In the genomic region with DNA sequence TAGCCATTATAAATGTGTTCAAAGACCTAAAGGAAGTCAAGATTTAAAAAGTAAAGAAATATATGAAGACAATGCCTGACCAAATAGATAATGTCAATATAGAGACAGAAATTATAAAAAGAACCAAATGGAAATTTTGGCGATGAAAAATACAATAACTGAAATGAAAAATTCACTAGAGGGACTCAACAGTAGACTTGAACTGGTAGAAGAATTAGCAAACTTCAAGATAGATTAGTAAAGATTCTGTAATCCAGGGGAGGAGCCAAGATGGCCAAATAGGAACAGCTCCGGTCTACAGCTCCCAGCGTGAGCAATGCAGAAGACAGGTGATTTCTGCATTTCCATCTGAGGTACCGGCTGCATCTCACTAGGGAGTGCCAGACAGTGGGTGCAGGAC, we compare ENCODE assay signal across 36 cellular contexts.
"Had no signal": no experiment of that assay in that cellular context is flagged by ENCODE, and none has a peak within 500 bp of the region (broad histone marks: within the 10 kb centered on the region; RNA-seq: fewer than 3 reads in every experiment).

No MANE protein-coding gene starts in this region.

- H3K4me1 ChIP-seq: Peyer's patch, SJSA1 had no signal

- H3K36me3 Mint-ChIP-seq: activated CD8-positive, alpha-beta memory T cell treated with anti-CD3 and anti-CD28 coated beads, Interleukin-2, amount 10 ng/mL, durations not matched to agents 7 days and 5 days; activated naive CD8-positive, alpha-beta T cell treated with anti-CD3 and anti-CD28 coated beads for 36 hours; T-cell had no signal

- ATAC-seq: activated CD8-positive, alpha-beta memory T cell treated with anti-CD3 and anti-CD28 coated beads, Interleukin-2, amount 10 ng/mL, durations not matched to agents 7 days and 5 days; activated T-cell treated with anti-CD3 and anti-CD28 coated beads, Interleukin-2, amount 50 U/mL, for 72 hours; activated T-helper 17 cell treated with anti-CD3 and anti-CD28 coated beads, Interleukin-2, amount 50 U/mL, for 72 hours; PC-3; SK-N-SH treated with all-trans-retinoic acid at 6 μM for 48 hours; T-cell had no signal

- DNase-seq: activated CD4-positive, alpha-beta memory T cell treated with anti-CD3 and anti-CD28 coated beads, Interleukin-2, amount 10 ng/mL, durations not matched to agents 7 days and 5 days; activated CD4-positive, alpha-beta T cell treated with anti-CD3 and anti-CD28 coated beads for 1 hour; activated CD4-positive, alpha-beta T cell treated with anti-CD3 and anti-CD28 coated beads for 48 hours; activated CD4-positive, CD25-positive, alpha-beta regulatory T cell; activated CD8-positive, alpha-beta memory T cell treated with anti-CD3 and anti-CD28 coated beads for 24 hours; activated CD8-positive, alpha-beta memory T cell treated with anti-CD3 and anti-CD28 coated beads, Interleukin-2, amount 10 ng/mL, durations not matched to agents 7 days and 5 days; activated effector memory CD4-positive, alpha-beta T cell treated with anti-CD3 and anti-CD28 coated beads, Interleukin-2, amount 50 U/mL, for 16 hours; activated naive CD4-positive, alpha-beta T cell; activated naive CD4-positive, alpha-beta T cell treated with anti-CD3 and anti-CD28 coated beads, Interleukin-2, amount 50 U/mL, for 16 hours; activated naive CD8-positive, alpha-beta T cell treated with anti-CD3 and anti-CD28 coated beads for 36 hours; activated T-cell treated with anti-CD3 and anti-CD28 coated beads, Interleukin-2, amount 50 U/mL, for 1 hour; activated T-cell treated with anti-CD3 and anti-CD28 coated beads, Interleukin-2, amount 50 U/mL, for 72 hours; amniotic stem cell; aorta; brain microvascular endothelial cell; MG63; NCI-H1048; NCI-H1105 treated with DMSO at 0.1 percent for 48 hours; NCI-H1436; NCI-H1694; NCI-H1930; NCI-H2081 treated with DMSO at 0.1 percent for 48 hours; NCI-H345; NCI-H524 treated with DMSO at 0.1 percent for 48 hours; PC-3; Peyer's patch; RPMI8226; SHP77 treated with DMSO at 0.1 percent for 48 hours; T-cell; T-helper 2 cell; T-helper 9 cell had no signal

- H3K27me3 Mint-ChIP-seq: activated CD4-positive, alpha-beta memory T cell treated with anti-CD3 and anti-CD28 coated beads, Interleukin-2, amount 10 ng/mL, durations not matched to agents 7 days and 5 days; activated CD8-positive, alpha-beta memory T cell treated with anti-CD3 and anti-CD28 coated beads, Interleukin-2, amount 10 ng/mL, durations not matched to agents 7 days and 5 days; activated naive CD8-positive, alpha-beta T cell treated with anti-CD3 and anti-CD28 coated beads for 36 hours; central memory CD8-positive, alpha-beta T cell; T-cell had no signal

- H3K9me3 ChIP-seq: MG63, Peyer's patch, SJSA1 had no signal

- H3K27ac ChIP-seq: brain microvascular endothelial cell, Peyer's patch, SJSA1, VCaP had no signal

- H3K36me3 ChIP-seq: brain microvascular endothelial cell, MG63, Peyer's patch, SJSA1 had no signal

- H3K4me3 Mint-ChIP-seq: activated CD4-positive, alpha-beta memory T cell treated with anti-CD3 and anti-CD28 coated beads, Interleukin-2, amount 10 ng/mL, durations not matched to agents 7 days and 5 days; activated CD8-positive, alpha-beta memory T cell treated with anti-CD3 and anti-CD28 coated beads, Interleukin-2, amount 10 ng/mL, durations not matched to agents 7 days and 5 days; activated naive CD8-positive, alpha-beta T cell treated with anti-CD3 and anti-CD28 coated beads for 36 hours; activated T-cell treated with anti-CD3 and anti-CD28 coated beads, Interleukin-2, amount 50 U/mL, for 72 hours; activated T-helper 17 cell treated with anti-CD3 and anti-CD28 coated beads, Interleukin-2, amount 50 U/mL, for 72 hours; central memory CD8-positive, alpha-beta T cell; T-cell had no signal

- H3K27me3 ChIP-seq: brain microvascular endothelial cell, MG63, Peyer's patch, SJSA1 had no signal

- H3K27ac Mint-ChIP-seq: activated CD4-positive, alpha-beta memory T cell treated with anti-CD3 and anti-CD28 coated beads, Interleukin-2, amount 10 ng/mL, durations not matched to agents 7 days and 5 days; activated CD8-positive, alpha-beta memory T cell treated with anti-CD3 and anti-CD28 coated beads, Interleukin-2, amount 10 ng/mL, durations not matched to agents 7 days and 5 days; activated naive CD8-positive, alpha-beta T cell treated with anti-CD3 and anti-CD28 coated beads for 36 hours; activated T-cell treated with anti-CD3 and anti-CD28 coated beads, Interleukin-2, amount 50 U/mL, for 72 hours; activated T-helper 17 cell treated with anti-CD3 and anti-CD28 coated beads, Interleukin-2, amount 50 U/mL, for 72 hours; T-cell had no signal

- H3K4me3 ChIP-seq: MG63, Peyer's patch, SJSA1 had no signal

- H3K4me1 Mint-ChIP-seq: activated CD4-positive, alpha-beta memory T cell treated with anti-CD3 and anti-CD28 coated beads, Interleukin-2, amount 10 ng/mL, durations not matched to agents 7 days and 5 days; activated CD8-positive, alpha-beta memory T cell treated with anti-CD3 and anti-CD28 coated beads, Interleukin-2, amount 10 ng/mL, durations not matched to agents 7 days and 5 days; activated naive CD8-positive, alpha-beta T cell treated with anti-CD3 and anti-CD28 coated beads for 36 hours; activated T-helper 17 cell treated with anti-CD3 and anti-CD28 coated beads, Interleukin-2, amount 50 U/mL, for 72 hours; central memory CD8-positive, alpha-beta T cell; T-cell had no signal
